ENCODE assay signal across 9 cellular contexts in genomic region chr4:11470709-11471441, GRCh38. TPM values are rescaled to one million over a fixed set of nuclear protein-coding genes. Genes with fewer than 3 reads are reported as not detected.
A peak's percentile ranks its signal among the peaks of the same experiment; 100 is the strongest.
DNase-seq lines count a peak whose midpoint lies in the region; ATAC-seq, FAIRE-seq and TF ChIP-seq lines count a peak whose summit lies in the region.
"Had no signal": no experiment of that assay in that cellular context is flagged by ENCODE, and none has a peak within 500 bp of the region (broad histone marks: within the 10 kb centered on the region; RNA-seq: fewer than 3 reads in every experiment).

No MANE protein-coding gene starts in this region.

- TF ChIP-seq CTCF in left lung (IDR thresholded peaks at IDR 0.05): no peak
- no peak for TF ChIP-seq CTCF in body of pancreas (IDR thresholded peaks at IDR 0.05)
- TF ChIP-seq CTCF in uterus (IDR thresholded peaks at IDR 0.05): no peak

- no peaks in the 10 kb centered on the region for H3K9me3 ChIP-seq in T-helper 17 cell (ENCODE audit: control insufficient read depth, low read length, poor library complexity, severe bottlenecking)
- no peaks in the 10 kb centered on the region for H3K9me3 ChIP-seq in left lung
- no peaks in the 10 kb centered on the region for H3K9me3 ChIP-seq in body of pancreas
- no peaks in the 10 kb centered on the region for H3K9me3 ChIP-seq in uterus

- FAIRE-seq in GM19239 (lab: Jason Lieb, UNC) (peak; percentile 80), GM12892 (lab: Jason Lieb, UNC) (no peak)

- H3K36me3 Mint-ChIP-seq in T-helper 17 cell (ENCODE audit: low read depth): peaks cover 2% of the 10 kb centered on the region
- H3K36me3 Mint-ChIP-seq in memory B cell: no peaks in the 10 kb centered on the region

- H3K4me3 ChIP-seq in left lung (no peak overlapping the region), body of pancreas (no peak overlapping the region), uterus (no peak overlapping the region)

- ATAC-seq in HG02763 (IDR thresholded peaks at IDR 0.05; ENCODE audit: unreplicated experiment): peak; percentile 10
- no peak for ATAC-seq in T-helper 17 cell
- no peak for ATAC-seq in memory B cell (ENCODE audit: low read depth)
- no peak for ATAC-seq in left lung
- no peak for ATAC-seq in body of pancreas

- DNase-seq in GM19239 (ENCODE audit: insufficient read length, low spot score) (no peak), T-helper 17 cell (no peak), memory B cell (ENCODE audit: low spot score in 2 of 2) (no peak), GM12892 (ENCODE audit: insufficient read length) (no peak), left lung (no peak), body of pancreas (no peak), uterus (no peak)
- DNase-seq: NCI-H2029 treated with DMSO at 0.1 percent for 48 hours had no signal

- H3K4me1 Mint-ChIP-seq in T-helper 17 cell (peaks cover 28% of the 10 kb centered on the region), memory B cell (peaks cover 31% of the 10 kb centered on the region)

- H3K4me3 Mint-ChIP-seq in T-helper 17 cell (peak overlapping the region; percentile 50), memory B cell (peak overlapping the region; percentile 18)

- no peaks in the 10 kb centered on the region for H3K27me3 ChIP-seq in left lung
- no peaks in the 10 kb centered on the region for H3K27me3 ChIP-seq in body of pancreas
- H3K27me3 ChIP-seq in uterus: no peaks in the 10 kb centered on the region

- intact Hi-C loops in left lung (cut with DNase I) (no loop called here), body of pancreas (cut with DNase I) (no loop called here), uterus (cut with DNase I; ENCODE audit: low total_unique reads) (no loop called here)

- no peaks in the 10 kb centered on the region for H3K27me3 Mint-ChIP-seq in T-helper 17 cell
- no peaks in the 10 kb centered on the region for H3K27me3 Mint-ChIP-seq in memory B cell

- H3K36me3 ChIP-seq in left lung (no peaks in the 10 kb centered on the region), body of pancreas (replicated peaks in 1 of 2; ENCODE audit: insufficient read depth in 1 of 2, low read depth in 2 of 2) (no peaks in the 10 kb centered on the region), uterus (no peaks in the 10 kb centered on the region)

- 47 to 51% methylated on average over 7 of the region's 7 CpGs for WGBS in body of pancreas, 2 donors

- H3K27ac Mint-ChIP-seq in T-helper 17 cell (peak overlapping the region; percentile 89), memory B cell (peak overlapping the region; percentile 88)

- peak overlapping the region in 1 of 2 donors; percentile 64 for H3K27ac ChIP-seq in left lung
- H3K27ac ChIP-seq in body of pancreas: no peak overlapping the region
- no peak overlapping the region for H3K27ac ChIP-seq in uterus

- TF ChIP-seq POLR2A in GM12892 (IDR thresholded peaks at IDR 0.05; ENCODE audit: low read depth, low read length): no peak
- no peak for TF ChIP-seq POLR2A in body of pancreas (IDR thresholded peaks at IDR 0.05)
- no peak for TF ChIP-seq POLR2A in uterus (IDR thresholded peaks at IDR 0.05)

- H3K4me1 ChIP-seq in left lung (peaks cover 0 to 29% of the 10 kb centered on the region in 2 donors), body of pancreas (no peaks in the 10 kb centered on the region), uterus (no peaks in the 10 kb centered on the region)

- peaks cover 4% of the 10 kb centered on the region for H3K9me3 Mint-ChIP-seq in memory B cell

RNA-seq across cellular contexts. Expression of gene HS3ST1, which starts 42.2 kb away (rescaled TPM):
- total RNA-seq in T-helper 17 cell (not detected), left lung (10 to 100 TPM in 1 of 2 donors, 1 to 10 TPM in 1; 3.1 to 11.9 TPM), body of pancreas (under 1 TPM; 0.78 to 0.99 TPM), uterus (10 to 100 TPM in 2 of 4 donors, 1 to 10 TPM in 2; 5.0 to 14.1 (median 10.1) TPM)
- 0.32 TPM for polyA plus RNA-seq in GM12892 (2012; ENCODE audit: missing spikeins)
